In the genomic region with DNA sequence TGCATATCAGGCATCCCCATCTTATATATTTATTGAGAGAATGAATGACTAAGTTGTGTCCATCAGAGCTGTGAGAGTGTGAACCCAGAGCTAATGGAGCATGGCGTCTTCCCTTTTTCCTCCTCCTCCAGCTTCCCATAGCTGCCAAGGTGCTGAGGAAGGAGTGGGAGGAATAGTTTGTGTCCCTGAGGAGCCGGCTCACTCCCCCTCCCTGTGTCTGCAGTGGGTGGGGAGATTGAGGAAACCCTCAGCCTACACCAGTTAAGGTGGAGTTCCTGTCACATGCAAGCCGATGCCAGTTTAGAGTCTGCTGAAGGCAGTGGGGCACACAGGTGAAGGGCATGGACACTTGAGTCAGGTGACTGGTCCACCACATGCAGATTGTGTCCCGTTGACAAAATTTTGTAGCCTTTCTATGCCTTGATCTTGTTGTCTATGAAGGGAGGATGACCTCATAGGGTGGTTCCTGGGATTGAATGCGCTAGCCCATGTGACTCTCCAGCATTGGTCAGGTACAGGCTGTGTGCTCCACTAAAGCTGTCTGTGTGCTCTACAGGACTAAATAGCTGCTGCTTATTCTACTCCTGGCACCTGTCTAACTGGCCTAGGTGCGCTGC, we compare ENCODE assay signal across 1 cellular context.
TF ChIP-seq lines count a peak whose summit lies in the region.

No MANE protein-coding gene starts in this region.

TF ChIP-seq in SK-N-SH, 30 proteins besides CTCF, POLR2A, EP300 and RAD21 (continued from another document):
- TF ChIP-seq, protein P1, sequence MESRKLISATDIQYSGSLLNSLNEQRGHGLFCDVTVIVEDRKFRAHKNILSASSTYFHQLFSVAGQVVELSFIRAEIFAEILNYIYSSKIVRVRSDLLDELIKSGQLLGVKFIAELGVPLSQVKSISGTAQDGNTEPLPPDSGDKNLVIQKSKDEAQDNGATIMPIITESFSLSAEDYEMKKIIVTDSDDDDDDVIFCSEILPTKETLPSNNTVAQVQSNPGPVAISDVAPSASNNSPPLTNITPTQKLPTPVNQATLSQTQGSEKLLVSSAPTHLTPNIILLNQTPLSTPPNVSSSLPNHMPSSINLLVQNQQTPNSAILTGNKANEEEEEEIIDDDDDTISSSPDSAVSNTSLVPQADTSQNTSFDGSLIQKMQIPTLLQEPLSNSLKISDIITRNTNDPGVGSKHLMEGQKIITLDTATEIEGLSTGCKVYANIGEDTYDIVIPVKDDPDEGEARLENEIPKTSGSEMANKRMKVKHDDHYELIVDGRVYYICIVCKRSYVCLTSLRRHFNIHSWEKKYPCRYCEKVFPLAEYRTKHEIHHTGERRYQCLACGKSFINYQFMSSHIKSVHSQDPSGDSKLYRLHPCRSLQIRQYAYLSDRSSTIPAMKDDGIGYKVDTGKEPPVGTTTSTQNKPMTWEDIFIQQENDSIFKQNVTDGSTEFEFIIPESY (IDR thresholded peaks at IDR 0.05; ENCODE audit: borderline replicate concordance, low read depth) = no peak
- TF ChIP-seq, protein P2, sequence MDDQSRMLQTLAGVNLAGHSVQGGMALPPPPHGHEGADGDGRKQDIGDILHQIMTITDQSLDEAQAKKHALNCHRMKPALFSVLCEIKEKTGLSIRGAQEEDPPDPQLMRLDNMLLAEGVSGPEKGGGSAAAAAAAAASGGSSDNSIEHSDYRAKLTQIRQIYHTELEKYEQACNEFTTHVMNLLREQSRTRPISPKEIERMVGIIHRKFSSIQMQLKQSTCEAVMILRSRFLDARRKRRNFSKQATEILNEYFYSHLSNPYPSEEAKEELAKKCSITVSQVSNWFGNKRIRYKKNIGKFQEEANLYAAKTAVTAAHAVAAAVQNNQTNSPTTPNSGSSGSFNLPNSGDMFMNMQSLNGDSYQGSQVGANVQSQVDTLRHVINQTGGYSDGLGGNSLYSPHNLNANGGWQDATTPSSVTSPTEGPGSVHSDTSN (IDR thresholded peaks at IDR 0.05) = no peak
- no peak for TF ChIP-seq NRF1 (IDR thresholded peaks at IDR 0.05; ENCODE audit: low read depth, low read length)
- no peak for TF ChIP-seq FOSL2 (IDR thresholded peaks at IDR 0.05; ENCODE audit: borderline replicate concordance, low read depth)
